26 cellular contexts compared by ENCODE assay signal in genomic region chr9:24879591-24879990, GRCh38.
"Had no signal": no experiment of that assay in that cellular context is flagged by ENCODE, and none has a peak within 500 bp of the region (broad histone marks: within the 10 kb centered on the region; RNA-seq: fewer than 3 reads in every experiment).

No MANE protein-coding gene starts in this region.

- H3K27me3 ChIP-seq: ascending aorta, colonic mucosa, esophagus squamous epithelium, gastroesophageal sphincter, heart right ventricle had no signal

- H3K4me1 ChIP-seq: ascending aorta, colonic mucosa, esophagus squamous epithelium, gastroesophageal sphincter, heart right ventricle had no signal

- H3K9me3 ChIP-seq: ascending aorta, colonic mucosa, esophagus squamous epithelium, gastroesophageal sphincter had no signal

- H3K36me3 Mint-ChIP-seq: activated naive CD4-positive, alpha-beta T cell treated with anti-CD3 and anti-CD28 coated beads, Interleukin-2, amount 50 U/mL, for 72 hours; activated naive CD8-positive, alpha-beta T cell treated with anti-CD3 and anti-CD28 coated beads, Interleukin-2, amount 10 ng/mL, durations not matched to agents 7 days and 5 days; brain had no signal

- DNase-seq: activated CD4-positive, alpha-beta memory T cell treated with anti-CD3 and anti-CD28 coated beads, Interleukin-2, amount 10 ng/mL, durations not matched to agents 7 days and 5 days; activated CD4-positive, alpha-beta T cell treated with anti-CD3 and anti-CD28 coated beads for 1 hour; activated CD4-positive, alpha-beta T cell treated with anti-CD3 and anti-CD28 coated beads for 4 hours; activated CD4-positive, alpha-beta T cell treated with anti-CD3 and anti-CD28 coated beads, Interleukin-2, amount 10 ng/mL, durations not matched to agents 7 days and 5 days; activated CD4-positive, alpha-beta T cell treated with anti-CD3 and anti-CD28 coated beads, Interleukin-2, amount 50 U/mL, for 4 hours; activated CD8-positive, alpha-beta memory T cell treated with anti-CD3 and anti-CD28 coated beads, Interleukin-2, amount 50 U/mL, for 48 hours; activated effector memory CD4-positive, alpha-beta T cell treated with Interleukin-2 at 50 U/mL for 16 hours; activated gamma-delta T cell treated with Interleukin-2 at 50 U/mL for 16 hours; activated naive CD4-positive, alpha-beta T cell treated with anti-CD3 and anti-CD28 coated beads for 36 hours; activated naive CD8-positive, alpha-beta T cell treated with anti-CD3 and anti-CD28 coated beads, Interleukin-2, amount 10 ng/mL, durations not matched to agents 7 days and 5 days; activated T-cell treated with anti-CD3 and anti-CD28 coated beads for 4 hours; activated T-cell treated with anti-CD3 and anti-CD28 coated beads, Interleukin-2, amount 50 U/mL, for 4 hours; caudate nucleus; cerebellar nuclear complex; colonic mucosa; effector CD8-positive, alpha-beta T cell; esophagus squamous epithelium; foreskin melanocyte; heart right ventricle; T-helper 2 cell had no signal

- H3K4me3 ChIP-seq: ascending aorta, colonic mucosa, esophagus squamous epithelium, gastroesophageal sphincter, heart right ventricle had no signal

- H3K27ac ChIP-seq: ascending aorta, colonic mucosa, epithelial cell of prostate, esophagus squamous epithelium, gastroesophageal sphincter, heart right ventricle had no signal

- H3K4me1 Mint-ChIP-seq: activated CD4-positive, alpha-beta memory T cell treated with anti-CD3 and anti-CD28 coated beads, Interleukin-2, amount 10 ng/mL, durations not matched to agents 7 days and 5 days; activated CD4-positive, alpha-beta T cell treated with anti-CD3 and anti-CD28 coated beads, Interleukin-2, amount 10 ng/mL, durations not matched to agents 7 days and 5 days; activated naive CD8-positive, alpha-beta T cell treated with anti-CD3 and anti-CD28 coated beads, Interleukin-2, amount 10 ng/mL, durations not matched to agents 7 days and 5 days; activated T-helper 17 cell treated with anti-CD3 and anti-CD28 coated beads, Interleukin-2, amount 50 U/mL, for 72 hours; brain had no signal

- ATAC-seq: activated naive CD4-positive, alpha-beta T cell treated with anti-CD3 and anti-CD28 coated beads, Interleukin-2, amount 50 U/mL, for 72 hours; activated T-cell treated with anti-CD3 and anti-CD28 coated beads, Interleukin-2, amount 50 U/mL, for 4 hours; activated T-helper 17 cell treated with anti-CD3 and anti-CD28 coated beads, Interleukin-2, amount 50 U/mL, for 72 hours; gastroesophageal sphincter; heart right ventricle had no signal

- H3K27ac Mint-ChIP-seq: activated CD4-positive, alpha-beta memory T cell treated with anti-CD3 and anti-CD28 coated beads, Interleukin-2, amount 10 ng/mL, durations not matched to agents 7 days and 5 days; activated CD4-positive, alpha-beta T cell treated with anti-CD3 and anti-CD28 coated beads, Interleukin-2, amount 10 ng/mL, durations not matched to agents 7 days and 5 days; activated naive CD4-positive, alpha-beta T cell treated with anti-CD3 and anti-CD28 coated beads for 36 hours; activated naive CD4-positive, alpha-beta T cell treated with anti-CD3 and anti-CD28 coated beads, Interleukin-2, amount 50 U/mL, for 72 hours; activated naive CD8-positive, alpha-beta T cell treated with anti-CD3 and anti-CD28 coated beads, Interleukin-2, amount 10 ng/mL, durations not matched to agents 7 days and 5 days; activated T-helper 17 cell treated with anti-CD3 and anti-CD28 coated beads, Interleukin-2, amount 50 U/mL, for 72 hours; brain had no signal

- H3K4me3 Mint-ChIP-seq: activated CD4-positive, alpha-beta memory T cell treated with anti-CD3 and anti-CD28 coated beads, Interleukin-2, amount 10 ng/mL, durations not matched to agents 7 days and 5 days; activated CD4-positive, alpha-beta T cell treated with anti-CD3 and anti-CD28 coated beads, Interleukin-2, amount 10 ng/mL, durations not matched to agents 7 days and 5 days; activated naive CD4-positive, alpha-beta T cell treated with anti-CD3 and anti-CD28 coated beads for 36 hours; activated naive CD8-positive, alpha-beta T cell treated with anti-CD3 and anti-CD28 coated beads, Interleukin-2, amount 10 ng/mL, durations not matched to agents 7 days and 5 days; activated T-cell treated with anti-CD3 and anti-CD28 coated beads, Interleukin-2, amount 50 U/mL, for 4 hours; activated T-helper 17 cell treated with anti-CD3 and anti-CD28 coated beads, Interleukin-2, amount 50 U/mL, for 72 hours; brain had no signal

- H3K9me3 Mint-ChIP-seq: activated CD4-positive, alpha-beta T cell treated with anti-CD3 and anti-CD28 coated beads, Interleukin-2, amount 10 ng/mL, durations not matched to agents 7 days and 5 days; brain had no signal

- H3K36me3 ChIP-seq: ascending aorta, colonic mucosa, esophagus squamous epithelium, gastroesophageal sphincter, heart right ventricle had no signal

- H3K27me3 Mint-ChIP-seq: activated CD4-positive, alpha-beta memory T cell treated with anti-CD3 and anti-CD28 coated beads, Interleukin-2, amount 10 ng/mL, durations not matched to agents 7 days and 5 days; activated CD4-positive, alpha-beta T cell treated with anti-CD3 and anti-CD28 coated beads, Interleukin-2, amount 10 ng/mL, durations not matched to agents 7 days and 5 days; activated naive CD8-positive, alpha-beta T cell treated with anti-CD3 and anti-CD28 coated beads, Interleukin-2, amount 10 ng/mL, durations not matched to agents 7 days and 5 days; activated T-helper 17 cell treated with anti-CD3 and anti-CD28 coated beads, Interleukin-2, amount 50 U/mL, for 72 hours had no signal
